Comparison of ENCODE assay signal across 1 cellular context in genomic region chr2:7097353-7097895, GRCh38.
TF ChIP-seq lines count a peak whose summit lies in the region.

No MANE protein-coding gene starts in this region.

TF ChIP-seq in K562, 482 proteins besides CTCF, POLR2A, EP300 and RAD21 (continued from another document and continues in another):
- TF ChIP-seq PREB (CRISPR knock-in tag; IDR thresholded peaks at IDR 0.05) (no peak), TOE1 (IDR thresholded peaks at IDR 0.05; ENCODE audit: borderline replicate concordance) (peak; percentile 37; the same call in 1 of the 2 replicates), TOE1 (CRISPR knock-in tag; IDR thresholded peaks at IDR 0.05; ENCODE audit: borderline replicate concordance, low read depth) (no peak), CBX1 (IDR thresholded peaks at IDR 0.05; ENCODE audit: low read depth) (no peak), KLF13 (tag; IDR thresholded peaks at IDR 0.05; ENCODE audit: borderline replicate concordance, low read depth) (no peak), JUND (IDR thresholded peaks at IDR 0.05; ENCODE audit: borderline replicate concordance, low read depth, low read length) (peak; percentile 37; the same call in 1 of the 2 replicates), JUND (tag; IDR thresholded peaks at IDR 0.05; ENCODE audit: borderline replicate concordance, low read depth, low read length) (no peak), E4F1 (CRISPR knock-in tag; IDR thresholded peaks at IDR 0.05; ENCODE audit: borderline replicate concordance) (no peak), THRB (CRISPR knock-in tag; conservative IDR thresholded peaks at IDR 0.05) (peak; percentile 47; the same call in 1 of the 2 replicates), UBTF (IDR thresholded peaks at IDR 0.05; ENCODE audit: borderline replicate concordance in 1 of 2, low read depth in 2 of 2, low read length in 2 of 2) (no peak), SMAD1 (IDR thresholded peaks at IDR 0.05; ENCODE audit: low read depth, low read length, partially characterized antibody) (no peak), SPI1 (IDR thresholded peaks at IDR 0.05; ENCODE audit: borderline replicate concordance, low read depth, low read length) (no peak), ZNF232 (CRISPR knock-in tag; IDR thresholded peaks at IDR 0.05) (no peak), EHMT2 (IDR thresholded peaks at IDR 0.05) (peak; percentile 45; the same call in 1 of the 2 replicates), ZNF134 (CRISPR knock-in tag; conservative IDR thresholded peaks at IDR 0.05) (no peak), ZNF766 (CRISPR knock-in tag; conservative IDR thresholded peaks at IDR 0.05) (no peak), HLTF (IDR thresholded peaks at IDR 0.05) (0 out of 2 replicates have a peak, but pooled peaks have one; percentile 36), ZNF785 (CRISPR knock-in tag; IDR thresholded peaks at IDR 0.05) (no peak), RBM25 (IDR thresholded peaks at IDR 0.05; ENCODE audit: low read depth, low read length, severe bottlenecking) (no peak), FOXJ3 (CRISPR knock-in tag; IDR thresholded peaks at IDR 0.05) (no peak), RBM22 (IDR thresholded peaks at IDR 0.05; ENCODE audit: low read depth, low read length, poor library complexity, severe bottlenecking) (no peak), NFE2 (IDR thresholded peaks at IDR 0.05; ENCODE audit: low read depth) (no peak), TFE3 (CRISPR knock-in tag; IDR thresholded peaks at IDR 0.05) (no peak), BCOR (IDR thresholded peaks at IDR 0.05) (peak; percentile 34; the same call in 1 of the 2 replicates), DEAF1 (CRISPR knock-in tag; IDR thresholded peaks at IDR 0.05) (peak; percentile 47; the same call in 1 of the 2 replicates), ELK3 (CRISPR knock-in tag; IDR thresholded peaks at IDR 0.05) (no peak), MYBL2 (IDR thresholded peaks at IDR 0.05; ENCODE audit: low read depth) (no peak), MYBL2 (CRISPR knock-in tag; IDR thresholded peaks at IDR 0.05; ENCODE audit: borderline replicate concordance) (no peak), NELFE (IDR thresholded peaks at IDR 0.05; ENCODE audit: insufficient read depth, insufficient read length) (no peak), ZBTB40 (IDR thresholded peaks at IDR 0.05) (no peak), ZBTB40 (CRISPR knock-in tag; IDR thresholded peaks at IDR 0.05) (no peak), USF2 (CRISPR knock-in tag; IDR thresholded peaks at IDR 0.05) (peak; percentile 20; the same call in 1 of the 2 replicates), MAZ (CRISPR knock-in tag; conservative IDR thresholded peaks at IDR 0.05 in 1 of 2, IDR thresholded peaks at IDR 0.05 in 1 of 2) (0 out of 4 replicates have a peak, but pooled peaks of 1 of the 2 experiments have one; percentile 16), SIX5 (IDR thresholded peaks at IDR 0.05; ENCODE audit: borderline replicate concordance in 1 of 2, insufficient read depth in 1 of 2, low read depth in 1 of 2, low read length in 2 of 2) (no peak)
